In the genomic region with DNA sequence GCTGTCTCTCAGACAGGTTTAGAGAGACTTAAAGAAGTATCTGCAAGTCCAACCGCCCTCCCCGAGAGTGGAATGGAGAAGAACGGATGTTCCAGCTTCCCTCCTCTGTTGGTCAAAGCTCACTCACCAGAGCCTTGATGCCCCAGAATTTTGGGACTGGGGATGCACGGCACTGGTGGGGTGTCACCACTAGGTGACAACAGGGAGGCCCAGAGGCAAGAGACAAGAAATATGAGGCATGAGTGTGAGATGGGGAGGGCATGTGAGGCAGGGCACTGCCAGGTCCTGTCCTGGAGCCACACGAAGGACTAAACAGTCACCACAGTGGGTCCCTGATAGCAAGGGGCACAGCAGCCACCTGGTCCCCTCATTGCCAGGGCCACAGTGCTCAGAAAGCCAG, we compare ENCODE assay signal across 16 cellular contexts. TPM values are rescaled to one million over a fixed set of nuclear protein-coding genes. Genes with fewer than 3 reads are reported as not detected.
DNase-seq lines count a peak whose midpoint lies in the region; ATAC-seq and TF ChIP-seq lines count a peak whose summit lies in the region.
"Had no signal": no experiment of that assay in that cellular context is flagged by ENCODE, and none has a peak within 500 bp of the region (broad histone marks: within the 10 kb centered on the region; RNA-seq: fewer than 3 reads in every experiment).

No MANE protein-coding gene starts in this region.

- no peak for TF ChIP-seq POLR2A in IMR-90 (IDR thresholded peaks at IDR 0.05; ENCODE audit: low read depth, low read length)

- H3K4me3 Mint-ChIP-seq in Caco-2 (ENCODE audit: unreplicated experiment) = no peak overlapping the region
- H3K4me3 Mint-ChIP-seq: CD14-positive monocyte had no signal

- dilution Hi-C loops in IMR-90 (cut with HindIII; ENCODE audit: low sequenced_read_pairs, unreplicated experiment) = no loop called here

- no peaks in the 10 kb centered on the region for H3K4me1 Mint-ChIP-seq in Caco-2 (ENCODE audit: low read depth, unreplicated experiment)
- H3K4me1 Mint-ChIP-seq: CD14-positive monocyte had no signal

- H3K4me3 ChIP-seq in BLaER1 (no peak overlapping the region), IMR-90 (ENCODE audit: insufficient read depth, low read depth, low read length) (no peak overlapping the region), brain microvascular endothelial cell (ENCODE audit: low read depth, low read length) (no peak overlapping the region), Caco-2 (ENCODE audit: low read depth, low read length) (no peak overlapping the region)
- H3K4me3 ChIP-seq: A549 had no signal

- H3K4me1 ChIP-seq in BLaER1 (peaks cover 18% of the 10 kb centered on the region), IMR-90 (ENCODE audit: control insufficient read depth, insufficient read depth, low read length) (peaks cover 6% of the 10 kb centered on the region), Caco-2 (no peaks in the 10 kb centered on the region)

- no peak for TF ChIP-seq RAD21 in IMR-90 (IDR thresholded peaks at IDR 0.05; ENCODE audit: low read length)

- no peak overlapping the region for H3K14ac ChIP-seq in IMR-90 (replicated peaks; ENCODE audit: low read depth, low read length)

- in situ Hi-C loops in IMR-90 (cut with MboI; ENCODE audit: low sequenced_read_pairs) (no loop called here), brain microvascular endothelial cell (cut with HindIII; ENCODE audit: low pct_ligation_motif_present, low sequenced_read_pairs) (no loop called here)

- H4K20me1 ChIP-seq in BLaER1 (no peaks in the 10 kb centered on the region), IMR-90 (ENCODE audit: insufficient read depth, low read length) (0 out of 2 replicates have a peak, but pooled peaks cover 3% of the 10 kb centered on the region)

- peaks cover 12% of the 10 kb centered on the region for H3K9me3 ChIP-seq in BLaER1
- no peaks in the 10 kb centered on the region for H3K9me3 ChIP-seq in IMR-90 (ENCODE audit: control insufficient read depth, insufficient read depth, low read length)
- H3K9me3 ChIP-seq in Caco-2 = no peaks in the 10 kb centered on the region
- H3K9me3 ChIP-seq: A549 had no signal

- WGBS in IMR-90 (ENCODE audit: extremely low coverage in 2 of 2, insufficient read length in 1 of 2), 2 experiments = no CpG with 5 or more reads among the region's 5 CpGs

- no peaks in the 10 kb centered on the region for H3K36me3 Mint-ChIP-seq in Caco-2 (ENCODE audit: insufficient read depth, unreplicated experiment)
- H3K36me3 Mint-ChIP-seq: CD14-positive monocyte had no signal

- no peak overlapping the region for H4K8ac ChIP-seq in IMR-90 (ENCODE audit: low read depth in 2 of 2, low read length in 2 of 2)

- H3K9me3 Mint-ChIP-seq in Caco-2 (ENCODE audit: unreplicated experiment) = no peaks in the 10 kb centered on the region

- TF ChIP-seq CTCF in IMR-90 (conservative IDR thresholded peaks at IDR 0.05; ENCODE audit: low read depth, low read length) (no peak), brain microvascular endothelial cell (IDR thresholded peaks at IDR 0.05; ENCODE audit: low read depth, low read length, missing control alignments) (peak; percentile 4), Caco-2 (IDR thresholded peaks at IDR 0.05; ENCODE audit: insufficient read depth in 1 of 2, low read depth in 1 of 2, low read length in 1 of 2, severe bottlenecking in 1 of 2, unreplicated experiment in 1 of 2) (no peak)

- no peak overlapping the region for H3K18ac ChIP-seq in IMR-90 (ENCODE audit: low read depth, low read length)

- H3K27me3 ChIP-seq in BLaER1 (no peaks in the 10 kb centered on the region), IMR-90 (ENCODE audit: control insufficient read depth, insufficient read depth, low read length) (no peaks in the 10 kb centered on the region), brain microvascular endothelial cell (replicated peaks) (no peaks in the 10 kb centered on the region), layer of hippocampus (ENCODE audit: control insufficient read depth, insufficient read depth, low read length) (no peaks in the 10 kb centered on the region), Caco-2 (replicated peaks; ENCODE audit: control insufficient read depth, insufficient read depth, low read length) (no peaks in the 10 kb centered on the region)

- H4K91ac ChIP-seq in IMR-90 (ENCODE audit: insufficient read depth, low read depth, low read length) = no peak overlapping the region

- no peaks in the 10 kb centered on the region; the same call in 1 of the 2 replicates for H3K9me1 ChIP-seq in IMR-90 (ENCODE audit: insufficient read depth, low read length)

- H2AK9ac ChIP-seq in IMR-90 (replicated peaks; ENCODE audit: low read depth, low read length, poor library complexity) = peak overlapping the region; percentile 38

- H3K4ac ChIP-seq in IMR-90 (ENCODE audit: low read depth, low read length) = no peak overlapping the region

- H3K23ac ChIP-seq in IMR-90 (ENCODE audit: low read depth, low read length) = no peak overlapping the region

- H4K5ac ChIP-seq in IMR-90 (ENCODE audit: low read depth, low read length) = no peak overlapping the region

- no peak overlapping the region for H3K27ac Mint-ChIP-seq in Caco-2 (ENCODE audit: unreplicated experiment)
- H3K27ac Mint-ChIP-seq: CD14-positive monocyte had no signal

- H2BK15ac ChIP-seq in IMR-90 (ENCODE audit: low read depth, low read length) = no peak overlapping the region

- no peak overlapping the region for H2BK120ac ChIP-seq in IMR-90 (ENCODE audit: low read depth, low read length)

- BruUV-seq in IMR-90 (replicated peaks; lab: Mats Ljungman, UMichigan) = no TSS peak
- no TSS peak for BruUV-seq in Caco-2 (replicated peaks; lab: Mats Ljungman, UMichigan)

- H3K4me2 ChIP-seq in BLaER1 (0 out of 2 replicates have a peak overlapping the region, but pooled peaks have one; percentile 12), IMR-90 (ENCODE audit: low read depth, low read length) (no peak overlapping the region)
- H3K4me2 ChIP-seq: A549 had no signal

- H3K9ac ChIP-seq in BLaER1 (no peak overlapping the region), IMR-90 (ENCODE audit: low read depth, low read length) (no peak overlapping the region)

- no peak overlapping the region for H2BK5ac ChIP-seq in IMR-90 (ENCODE audit: low read depth, low read length, poor library complexity, severe bottlenecking)

- H3K36me3 ChIP-seq in BLaER1 (no peaks in the 10 kb centered on the region), IMR-90 (ENCODE audit: control insufficient read depth, insufficient read depth, low read length) (no peaks in the 10 kb centered on the region), brain microvascular endothelial cell (replicated peaks) (no peaks in the 10 kb centered on the region), Caco-2 (ENCODE audit: control insufficient read depth, insufficient read depth, low read length) (no peaks in the 10 kb centered on the region)

- intact Hi-C loops in IMR-90 (cut with micrococcal nuclease) (no loop called here), Caco-2 (cut with micrococcal nuclease; ENCODE audit: unreplicated experiment) (no loop called here)

- no peak for DNase-seq in IMR-90
- no peak for DNase-seq in brain microvascular endothelial cell
- DNase-seq in Caco-2 = no peak
- no peak for DNase-seq in putamen (ENCODE audit: low spot score)
- DNase-seq in HuH-7.5 (ENCODE audit: low spot score) = no peak
- DNase-seq: KBM-7, MV-4-11, NCI-H1417 treated with DMSO at 0.1 percent for 48 hours, NCI-H2029, NCI-H510A, NCI-H82 had no signal

- no peaks in the 10 kb centered on the region for H3K79me1 ChIP-seq in IMR-90 (ENCODE audit: low read depth in 1 of 2, low read length in 2 of 2)

- H3K27me3 Mint-ChIP-seq in Caco-2 (ENCODE audit: insufficient read depth, unreplicated experiment) = no peaks in the 10 kb centered on the region

- H2AK5ac ChIP-seq in IMR-90 (ENCODE audit: low read depth, low read length) = peak overlapping the region; percentile 19; the same call in 1 of the 2 replicates

- CTCF ChIA-PET in IMR-90 (lab: Yijun Ruan, JAX) = no interaction called here
- CTCF ChIA-PET in Caco-2 (lab: Charles Lee) = no interaction called here

- no peak overlapping the region for H3K27ac ChIP-seq in BLaER1
- no peak overlapping the region for H3K27ac ChIP-seq in IMR-90 (ENCODE audit: insufficient read depth, low read length)
- H3K27ac ChIP-seq in brain microvascular endothelial cell = no peak overlapping the region
- H3K27ac ChIP-seq in layer of hippocampus (ENCODE audit: low read depth, low read length) = peak overlapping the region; percentile 87
- H3K27ac ChIP-seq: A549 had no signal

- POLR2A ChIA-PET in IMR-90 (lab: Charles Lee; ENCODE audit: unreplicated experiment) = no interaction called here
- POLR2A ChIA-PET in Caco-2 (lab: Charles Lee) = no interaction called here

- H3K56ac ChIP-seq in IMR-90 (ENCODE audit: extremely low read depth, insufficient read depth, low read length) = no peak overlapping the region

- ATAC-seq in IMR-90 (ENCODE audit: low read depth) (no peak), GM21786 (IDR thresholded peaks at IDR 0.05; ENCODE audit: unreplicated experiment) (no peak)
- ATAC-seq: A549 had no signal

- peak overlapping the region; percentile 61 for H2AFZ ChIP-seq in IMR-90 (replicated peaks; ENCODE audit: low read length, poor library complexity)

- H2BK20ac ChIP-seq in IMR-90 (ENCODE audit: low read depth, low read length) = no peak overlapping the region

TF ChIP-seq in IMR-90, 13 proteins besides CTCF, POLR2A, EP300 and RAD21:
- TF ChIP-seq, protein P1, sequence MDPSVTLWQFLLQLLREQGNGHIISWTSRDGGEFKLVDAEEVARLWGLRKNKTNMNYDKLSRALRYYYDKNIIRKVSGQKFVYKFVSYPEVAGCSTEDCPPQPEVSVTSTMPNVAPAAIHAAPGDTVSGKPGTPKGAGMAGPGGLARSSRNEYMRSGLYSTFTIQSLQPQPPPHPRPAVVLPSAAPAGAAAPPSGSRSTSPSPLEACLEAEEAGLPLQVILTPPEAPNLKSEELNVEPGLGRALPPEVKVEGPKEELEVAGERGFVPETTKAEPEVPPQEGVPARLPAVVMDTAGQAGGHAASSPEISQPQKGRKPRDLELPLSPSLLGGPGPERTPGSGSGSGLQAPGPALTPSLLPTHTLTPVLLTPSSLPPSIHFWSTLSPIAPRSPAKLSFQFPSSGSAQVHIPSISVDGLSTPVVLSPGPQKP (IDR thresholded peaks at IDR 0.05; ENCODE audit: borderline replicate concordance, low read depth, low read length) = no peak
- TF ChIP-seq RCOR1 (IDR thresholded peaks at IDR 0.05; ENCODE audit: insufficient replicate concordance, low read length) = no peak
- TF ChIP-seq CEBPB (IDR thresholded peaks at IDR 0.05; ENCODE audit: low read depth, low read length) = no peak
- no peak for TF ChIP-seq FOS (IDR thresholded peaks at IDR 0.05; ENCODE audit: low read depth, low read length)

RNA-seq across cellular contexts. Expression of gene SH3BP4, which starts 35.1 kb away (rescaled TPM):
- total RNA-seq in IMR-90 (2012; rRNA removed) (112 and 122 TPM in 2 replicates), Caco-2 (2022) (29.1 and 29.9 TPM in 2 replicates)
- polyA plus RNA-seq in IMR-90 (2012; rRNA removed) = 101 and 104 TPM in 2 replicates
- polyA plus RNA-seq in IMR-90 (2012; cell fraction: cytosol; rRNA removed) = 62.6 and 79.6 TPM in 2 replicates
- 63.9 and 105 TPM in 2 replicates for polyA plus RNA-seq in IMR-90 (2012; cell fraction: nucleus; rRNA removed; ENCODE audit: low replicate concordance)
